In the genomic region with DNA sequence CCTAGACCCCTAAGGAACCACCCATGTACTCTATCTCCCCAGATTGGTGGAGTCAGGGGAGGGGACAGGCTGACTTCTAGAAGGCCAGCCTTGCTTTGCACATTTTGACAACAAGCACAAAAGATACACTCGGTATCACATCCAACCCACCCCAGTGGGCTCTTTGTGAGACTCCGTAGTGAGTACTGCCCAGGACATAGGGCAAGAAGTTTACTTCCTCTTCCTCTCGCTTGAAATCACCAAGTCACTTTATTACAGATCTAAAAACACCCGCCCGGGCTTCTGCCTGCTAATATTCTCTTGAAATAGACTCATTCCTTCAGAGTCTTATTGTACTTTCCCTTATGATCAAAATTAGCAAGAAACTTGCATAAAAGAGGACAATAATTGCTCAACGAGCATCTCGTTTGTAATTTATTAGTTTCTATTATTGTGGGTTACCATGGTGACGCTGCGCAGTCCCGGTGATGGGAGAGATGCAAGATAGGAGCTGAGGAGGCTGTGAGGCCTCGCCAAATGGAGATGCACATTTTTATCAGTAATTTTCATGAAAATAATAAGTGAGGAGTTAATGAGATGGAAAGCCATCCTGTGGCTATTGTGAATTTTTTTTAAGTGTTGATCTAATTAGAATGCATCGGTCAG, we compare ENCODE assay signal across 40 cellular contexts.
DNase-seq lines count a peak whose midpoint lies in the region; ATAC-seq and TF ChIP-seq lines count a peak whose summit lies in the region.
"Had no signal": no experiment of that assay in that cellular context is flagged by ENCODE, and none has a peak within 500 bp of the region (broad histone marks: within the 10 kb centered on the region; RNA-seq: fewer than 3 reads in every experiment).

No MANE protein-coding gene starts in this region.

- H3K27ac Mint-ChIP-seq in stimulated activated naive B cell treated with anti-CD40 and anti-IgM and Interleukin-4, amounts not matched to agents 10 μg/mL and 1 μg/mL and 100 μg/mL, for 72 hours = peak overlapping the region; percentile 75
- H3K27ac Mint-ChIP-seq: activated CD8-positive, alpha-beta memory T cell treated with anti-CD3 and anti-CD28 coated beads, Interleukin-2, amount 10 ng/mL, durations not matched to agents 7 days and 5 days; activated T-cell treated with anti-CD3 and anti-CD28 coated beads, Interleukin-2, amount 50 U/mL, for 72 hours; mesothelial cell of epicardium had no signal

- H3K4me3 Mint-ChIP-seq in stimulated activated naive B cell treated with anti-CD40 and anti-IgM and Interleukin-4, amounts not matched to agents 10 μg/mL and 1 μg/mL and 100 μg/mL, for 72 hours = no peak overlapping the region
- H3K4me3 Mint-ChIP-seq: activated CD8-positive, alpha-beta memory T cell treated with anti-CD3 and anti-CD28 coated beads, Interleukin-2, amount 10 ng/mL, durations not matched to agents 7 days and 5 days; activated T-cell treated with anti-CD3 and anti-CD28 coated beads, Interleukin-2, amount 50 U/mL, for 72 hours; GM23338; mesothelial cell of epicardium had no signal

- peak overlapping the region; percentile 87 for H3K4me2 ChIP-seq in OCI-LY3 (ENCODE audit: low read length)
- H3K4me2 ChIP-seq: GM23338, KMS-11 had no signal

- no peak for TF ChIP-seq CTCF in OCI-LY3 (IDR thresholded peaks at IDR 0.05; ENCODE audit: low read depth, low read length)

- H3K4me3 ChIP-seq in OCI-LY3 (ENCODE audit: low read length) = peak overlapping the region; percentile 61
- H3K4me3 ChIP-seq: adrenal gland, body of pancreas, esophagus squamous epithelium, GM23338, heart left ventricle, left ventricle myocardium inferior, psoas muscle, sigmoid colon, upper lobe of left lung had no signal

- H3K4me1 ChIP-seq in OCI-LY3 (ENCODE audit: low read length) = peaks cover 19% of the 10 kb centered on the region
- H3K4me1 ChIP-seq: adrenal gland, body of pancreas, foreskin keratinocyte, upper lobe of left lung had no signal

- peaks cover 89% of the 10 kb centered on the region for H3K27me3 ChIP-seq in OCI-LY3 (ENCODE audit: low read depth, low read length)
- H3K27me3 ChIP-seq: adrenal gland, body of pancreas, sigmoid colon, upper lobe of left lung had no signal

- DNase-seq in DMS53 (lab: John Stamatoyannopoulos, UW) (peak; percentile 20), DMS53 treated with DMSO at 0.1 percent for 48 hours (lab: John Stamatoyannopoulos, UW; ENCODE audit: unreplicated experiment) (no peak), head of caudate nucleus (peak in 38 of 42 donors; percentile 20 to 87 (median 62))
- DNase-seq in stimulated activated naive B cell treated with anti-CD40 and anti-IgM and Interleukin-4, amounts not matched to agents 10 μg/mL and 1 μg/mL and 100 μg/mL, for 72 hours = no peak
- DNase-seq in stimulated activated CD4-positive, alpha-beta T cell treated with anti-CD3 and anti-CD28 coated beads, Interleukin-12 subunit alpha, Interleukin-12 subunit beta, amount 100 ng/mL, for 4 hours = no peak
- DNase-seq: activated CD4-positive, alpha-beta T cell treated with anti-CD3 and anti-CD28 coated beads, Interleukin-2, amount 50 U/mL, for 4 hours; activated CD4-positive, CD25-positive, alpha-beta regulatory T cell; activated CD8-positive, alpha-beta memory T cell treated with anti-CD3 and anti-CD28 coated beads, Interleukin-2, amount 10 ng/mL, durations not matched to agents 7 days and 5 days; activated naive CD4-positive, alpha-beta T cell treated with Interleukin-2 at 50 U/mL for 16 hours; activated T-cell treated with anti-CD3 and anti-CD28 coated beads, Interleukin-2, amount 50 U/mL, for 72 hours; adrenal gland; body of pancreas; cerebellar nuclear complex; COR-L47; dermis blood vessel endothelial cell; DND-41; esophagus squamous epithelium; foreskin keratinocyte; GF-D8; heart left ventricle; islet precursor cell; left ventricle myocardium inferior; NCI-H146; NCI-H345; NCI-H774; occipital lobe; psoas muscle; sigmoid colon; stimulated activated CD4-positive, alpha-beta T cell treated with anti-CD3 and anti-CD28 coated beads, Interleukin-4, amount 100 ng/mL, for 24 hours; substantia nigra; upper lobe of left lung had no signal

- no peaks in the 10 kb centered on the region for H3K36me3 Mint-ChIP-seq in stimulated activated naive B cell treated with anti-CD40 and anti-IgM and Interleukin-4, amounts not matched to agents 10 μg/mL and 1 μg/mL and 100 μg/mL, for 72 hours
- H3K36me3 Mint-ChIP-seq: activated CD8-positive, alpha-beta memory T cell treated with anti-CD3 and anti-CD28 coated beads, Interleukin-2, amount 10 ng/mL, durations not matched to agents 7 days and 5 days had no signal

- peak; percentile 45 to 74 for ATAC-seq in stimulated activated naive B cell treated with anti-CD40 and anti-IgM and Interleukin-4, amounts not matched to agents 10 μg/mL and 1 μg/mL and 100 μg/mL, for 72 hours (replicated peaks)
- no peak for ATAC-seq in HG03175 (IDR thresholded peaks at IDR 0.05; ENCODE audit: unreplicated experiment)
- ATAC-seq in HG02840 (IDR thresholded peaks at IDR 0.05; ENCODE audit: low FRiP score, unreplicated experiment) = no peak
- ATAC-seq: activated CD8-positive, alpha-beta memory T cell treated with anti-CD3 and anti-CD28 coated beads, Interleukin-2, amount 10 ng/mL, durations not matched to agents 7 days and 5 days; activated T-cell treated with anti-CD3 and anti-CD28 coated beads, Interleukin-2, amount 50 U/mL, for 72 hours; body of pancreas; foreskin keratinocyte; GM23338; heart left ventricle; psoas muscle had no signal

- 0 out of 2 replicates have a peak overlapping the region, but pooled peaks have one; percentile 4 for H2AFZ ChIP-seq in OCI-LY3 (ENCODE audit: low read depth, low read length)
- H2AFZ ChIP-seq: GM23338 had no signal

- peaks cover 4 to 7% of the 10 kb centered on the region in 2 donors for H3K4me1 Mint-ChIP-seq in stimulated activated naive B cell treated with anti-CD40 and anti-IgM and Interleukin-4, amounts not matched to agents 10 μg/mL and 1 μg/mL and 100 μg/mL, for 72 hours
- H3K4me1 Mint-ChIP-seq: activated CD8-positive, alpha-beta memory T cell treated with anti-CD3 and anti-CD28 coated beads, Interleukin-2, amount 10 ng/mL, durations not matched to agents 7 days and 5 days had no signal

- no peaks in the 10 kb centered on the region for H3K79me2 ChIP-seq in OCI-LY3 (ENCODE audit: low read length)

- no peaks in the 10 kb centered on the region for H3K9me3 Mint-ChIP-seq in stimulated activated naive B cell treated with anti-CD40 and anti-IgM and Interleukin-4, amounts not matched to agents 10 μg/mL and 1 μg/mL and 100 μg/mL, for 72 hours
- H3K9me3 Mint-ChIP-seq: activated T-cell treated with anti-CD3 and anti-CD28 coated beads, Interleukin-2, amount 50 U/mL, for 72 hours; GM23338 had no signal

- peaks cover 51 to 74% of the 10 kb centered on the region in 2 donors for H3K27me3 Mint-ChIP-seq in stimulated activated naive B cell treated with anti-CD40 and anti-IgM and Interleukin-4, amounts not matched to agents 10 μg/mL and 1 μg/mL and 100 μg/mL, for 72 hours

- intact Hi-C loops in head of caudate nucleus (cut with DNase I) = no loop called here

- H3K27ac ChIP-seq in OCI-LY3 (ENCODE audit: low read length) = no peak overlapping the region
- H3K27ac ChIP-seq: 22Rv1, adrenal gland, body of pancreas, C4-2B, esophagus squamous epithelium, foreskin keratinocyte, heart left ventricle, HL-60, KMS-11, left ventricle myocardium inferior, psoas muscle, sigmoid colon had no signal

- no peaks in the 10 kb centered on the region for H3K9me3 ChIP-seq in OCI-LY3 (ENCODE audit: insufficient read depth, low read length)
- H3K9me3 ChIP-seq: adrenal gland, body of pancreas, esophagus squamous epithelium, heart left ventricle, left ventricle myocardium inferior, psoas muscle, sigmoid colon, upper lobe of left lung had no signal

- H3K36me3 ChIP-seq in OCI-LY3 (replicated peaks; ENCODE audit: low read depth, low read length) = no peaks in the 10 kb centered on the region
- H3K36me3 ChIP-seq: adrenal gland, esophagus squamous epithelium, upper lobe of left lung had no signal

- H4K20me1 ChIP-seq in OCI-LY3 (ENCODE audit: insufficient read depth, low read length) = no peaks in the 10 kb centered on the region

- peak overlapping the region; percentile 30; the same call in 1 of the 2 replicates for H3K9ac ChIP-seq in OCI-LY3 (ENCODE audit: low read length)
- H3K9ac ChIP-seq: KMS-11 had no signal

Comparison
In these comparisons a context has a peak if more than half of its experiments do, and no peak if none do; other contexts are left out.
1. DNase-seq: peak in DMS53 (single experiment) and head of caudate nucleus (38 of 42); none in DMS53 treated with DMSO at 0.1 percent for 48 hours (single experiment), stimulated activated naive B cell treated with anti-CD40 and anti-IgM and Interleukin-4, amounts not matched to agents 10 μg/mL and 1 μg/mL and 100 μg/mL, for 72 hours (single experiment) and stimulated activated CD4-positive, alpha-beta T cell treated with anti-CD3 and anti-CD28 coated beads, Interleukin-12 subunit alpha, Interleukin-12 subunit beta, amount 100 ng/mL, for 4 hours (single experiment).
2. ATAC-seq: peak in stimulated activated naive B cell treated with anti-CD40 and anti-IgM and Interleukin-4, amounts not matched to agents 10 μg/mL and 1 μg/mL and 100 μg/mL, for 72 hours (2 of 2); none in HG03175 (single experiment) and HG02840 (single experiment).